In genomic region chr19:32691291-32691951, GRCh38 we compare ENCODE assay signal across 8 cellular contexts. TPM values are rescaled to one million over a fixed set of nuclear protein-coding genes. Genes with fewer than 3 reads are reported as not detected.
DNase-seq lines count a peak whose midpoint lies in the region; ATAC-seq and TF ChIP-seq lines count a peak whose summit lies in the region.

Gene NUDT19, plus strand, starts transcription at chr19:32691821. Its CDS starts 140 bp downstream, at chr19:32691961.

- ATAC-seq in HG02588 (IDR thresholded peaks at IDR 0.05; ENCODE audit: unreplicated experiment): peak; percentile 85

- peak within 1 kb of the TSS; percentile 66 for H2AFZ ChIP-seq in SU-DHL-6 (ENCODE audit: low read depth, low read length, severe bottlenecking)

- H3K79me2 ChIP-seq in SU-DHL-6 (ENCODE audit: insufficient read depth, low read length): peaks cover 31% of the 10 kb centered on the region

- DNase-seq in GM12864 (ENCODE audit: low read depth) (no peak), NCI-H1048 (lab: John Stamatoyannopoulos, UW) (peak; percentile 65), cardiac muscle cell (ENCODE audit: low read depth in 1 of 2, low spot score in 1 of 2) (peak; percentile 78 to 81), posterior cingulate gyrus (peak; percentile 70 to 97 (median 86)), ureter (ENCODE audit: low spot score) (peak; percentile 90)
- DNase-seq in activated naive CD8-positive, alpha-beta T cell treated with anti-CD3 and anti-CD28 coated beads, Interleukin-2, amount 50 U/mL, for 16 hours (ENCODE audit: low read depth, low spot score): peak; percentile 57

- no peaks in the 10 kb centered on the region for H4K20me1 ChIP-seq in SU-DHL-6 (ENCODE audit: low read depth, low read length)

- H3K9me3 ChIP-seq in SU-DHL-6 (ENCODE audit: insufficient read depth, low read length) (no peaks in the 10 kb centered on the region), cardiac muscle cell (ENCODE audit: low read depth) (no peaks in the 10 kb centered on the region)

- intact Hi-C loops in posterior cingulate gyrus (cut with DNase I): loop anchor here (2.0 kb wide), 1 partner anchor 17 kb away; the partner anchor contains the start of genes ANKRD27 and RGS9BP

- no peaks in the 10 kb centered on the region for H3K36me3 ChIP-seq in SU-DHL-6 (ENCODE audit: low read length)
- H3K36me3 ChIP-seq in cardiac muscle cell: no peaks in the 10 kb centered on the region

- H3K4me2 ChIP-seq in SU-DHL-6 (ENCODE audit: low read depth, low read length, poor library complexity, severe bottlenecking): peak within 1 kb of the TSS; percentile 60

- H3K27ac ChIP-seq in SU-DHL-6 (ENCODE audit: low read depth, low read length) (peak within 1 kb of the TSS; percentile 12), cardiac muscle cell (peak within 1 kb of the TSS; percentile 76)

- peak within 1 kb of the TSS; percentile 69 for H3K4me3 ChIP-seq in GM12864 (ENCODE audit: low read depth, low read length)
- H3K4me3 ChIP-seq in SU-DHL-6 (ENCODE audit: insufficient read depth, low read length, poor library complexity, severe bottlenecking): peak within 1 kb of the TSS; percentile 49
- peak within 1 kb of the TSS; percentile 43 for H3K4me3 ChIP-seq in cardiac muscle cell

- peaks cover 5% of the 10 kb centered on the region for H3K4me1 ChIP-seq in cardiac muscle cell (ENCODE audit: low read depth)

- no peaks in the 10 kb centered on the region for H3K27me3 ChIP-seq in SU-DHL-6 (ENCODE audit: low read length)
- no peaks in the 10 kb centered on the region for H3K27me3 ChIP-seq in cardiac muscle cell

- TF ChIP-seq CTCF in GM12864 (IDR thresholded peaks at IDR 0.05; ENCODE audit: low read depth, low read length, missing control alignments) (no peak), SU-DHL-6 (IDR thresholded peaks at IDR 0.05; ENCODE audit: insufficient read depth, low read length, poor library complexity, severe bottlenecking) (no peak), cardiac muscle cell (IDR thresholded peaks at IDR 0.05; ENCODE audit: low read depth, low read length) (no peak)

- no peaks in the 10 kb centered on the region for H3K9me2 ChIP-seq in SU-DHL-6 (replicated peaks; ENCODE audit: insufficient read depth, low read length)

- no peaks in the 10 kb centered on the region for H3F3A ChIP-seq in SU-DHL-6 (ENCODE audit: insufficient read depth)

- peak within 1 kb of the TSS; percentile 78 for H3K9ac ChIP-seq in SU-DHL-6 (ENCODE audit: low read length)

RNA-seq across cellular contexts. Expression of gene NUDT19, which starts in this region (rescaled TPM):
- total RNA-seq in cardiac muscle cell (5.1 and 5.5 TPM in 2 replicates), ureter (17.0 TPM)
- 2.1 and 3.3 TPM in 2 replicates for polyA plus RNA-seq in cardiac muscle cell
